Comparison of ENCODE assay signal across 15 cellular contexts in genomic region chr9:108056805-108057386, GRCh38.
DNase-seq lines count a peak whose midpoint lies in the region; ATAC-seq and TF ChIP-seq lines count a peak whose summit lies in the region.
"Had no signal": no experiment of that assay in that cellular context is flagged by ENCODE, and none has a peak within 500 bp of the region (broad histone marks: within the 10 kb centered on the region; RNA-seq: fewer than 3 reads in every experiment).

No MANE protein-coding gene starts in this region.

- H3K27me3 ChIP-seq in esophagus muscularis mucosa (no peaks in the 10 kb centered on the region), osteoblast (ENCODE audit: insufficient read depth, low read length) (no peaks in the 10 kb centered on the region), body of pancreas (no peaks in the 10 kb centered on the region)
- H3K27me3 ChIP-seq: SJCRH30 had no signal

- intact Hi-C loops in esophagus muscularis mucosa (cut with DNase I) (loop anchor here (5.0 to 10.0 kb wide), 3 partner anchors 85 to 572 kb away; partner anchors contain the start of gene KLF4), body of pancreas (cut with DNase I) (no loop called here), left ventricle myocardium superior (cut with micrococcal nuclease) (no loop called here)

- H4K20me1 ChIP-seq in osteoblast (ENCODE audit: insufficient read depth, low read length) = no peaks in the 10 kb centered on the region

- H3K4me3 ChIP-seq in esophagus muscularis mucosa = no peak overlapping the region
- H3K4me3 ChIP-seq in osteoblast (ENCODE audit: insufficient read depth, low read length) = peak overlapping the region; percentile 50
- no peak overlapping the region for H3K4me3 ChIP-seq in body of pancreas
- H3K4me3 ChIP-seq: GM12878, SJCRH30 had no signal

- H3K4me2 ChIP-seq in osteoblast (ENCODE audit: insufficient read depth, low read length) = peak overlapping the region; percentile 74

- ATAC-seq in body of pancreas = no peak
- no peak for ATAC-seq in GM18517 (IDR thresholded peaks at IDR 0.05; ENCODE audit: unreplicated experiment)
- ATAC-seq in left ventricle myocardium superior = no peak
- ATAC-seq: GM12878 had no signal

- TF ChIP-seq POLR2A in esophagus muscularis mucosa (IDR thresholded peaks at IDR 0.05; ENCODE audit: low read depth) (no peak), body of pancreas (IDR thresholded peaks at IDR 0.05) (no peak)

- DNase-seq in Daoy (ENCODE audit: low read depth) = peak; percentile 57
- DNase-seq in RKO (ENCODE audit: low spot score) = peak; percentile 90
- DNase-seq in esophagus muscularis mucosa (ENCODE audit: extremely low spot score) = no peak
- no peak for DNase-seq in osteoblast (ENCODE audit: insufficient read length, low spot score, missing footprints)
- DNase-seq in body of pancreas = no peak
- no peak for DNase-seq in medulla oblongata (ENCODE audit: extremely low spot score)
- DNase-seq in left ventricle myocardium superior = no peak
- DNase-seq: activated CD4-positive, alpha-beta T cell treated with anti-CD3 and anti-CD28 coated beads, Interleukin-2, amount 10 ng/mL, durations not matched to agents 24 days and 14 days; CD4-positive, alpha-beta memory T cell; left cardiac atrium; NCI-H2171 treated with DMSO at 0.1 percent for 48 hours; posterior cingulate gyrus had no signal

- H3K9me3 ChIP-seq in esophagus muscularis mucosa = no peaks in the 10 kb centered on the region
- no peaks in the 10 kb centered on the region for H3K9me3 ChIP-seq in osteoblast (ENCODE audit: low read depth, low read length)
- no peaks in the 10 kb centered on the region for H3K9me3 ChIP-seq in body of pancreas

- no peak overlapping the region for H2AFZ ChIP-seq in osteoblast (ENCODE audit: low read length)

- H3K4me1 ChIP-seq in esophagus muscularis mucosa (peaks cover 19 to 53% (median 52%) of the 10 kb centered on the region in 4 donors), osteoblast (ENCODE audit: insufficient read depth, low read length) (peaks cover 54% of the 10 kb centered on the region), body of pancreas (peaks cover 9% of the 10 kb centered on the region)
- H3K4me1 ChIP-seq: SJCRH30 had no signal

- TF ChIP-seq EP300 in esophagus muscularis mucosa (IDR thresholded peaks at IDR 0.05) = no peak

- 44% methylated on average over 1 of the region's 1 CpG for WGBS in esophagus muscularis mucosa
- 58 to 65% methylated on average over 1 of the region's 1 CpG for WGBS in body of pancreas, 2 donors

- no peaks in the 10 kb centered on the region for H3K79me2 ChIP-seq in osteoblast (ENCODE audit: insufficient read depth, low read length)

- no peak for TF ChIP-seq CTCF in esophagus muscularis mucosa (IDR thresholded peaks at IDR 0.05)
- no peak for TF ChIP-seq CTCF in osteoblast (IDR thresholded peaks at IDR 0.05; ENCODE audit: extremely low read depth, low read depth, low read length)
- no peak for TF ChIP-seq CTCF in body of pancreas (IDR thresholded peaks at IDR 0.05)

- peak overlapping the region; percentile 33 to 77 (median 58) for H3K27ac ChIP-seq in esophagus muscularis mucosa (replicated peaks in 1 of 4)
- H3K27ac ChIP-seq in osteoblast (ENCODE audit: low read depth, low read length) = peak overlapping the region; percentile 80
- no peak overlapping the region for H3K27ac ChIP-seq in body of pancreas
- H3K27ac ChIP-seq: SJCRH30 had no signal

- H3K36me3 ChIP-seq in esophagus muscularis mucosa (no peaks in the 10 kb centered on the region), osteoblast (ENCODE audit: insufficient read depth, low read length) (no peaks in the 10 kb centered on the region), body of pancreas (replicated peaks in 1 of 2; ENCODE audit: insufficient read depth in 1 of 2, low read depth in 2 of 2) (no peaks in the 10 kb centered on the region)
- H3K36me3 ChIP-seq: SJCRH30 had no signal

Comparison
In these comparisons a context has a peak if more than half of its experiments do, and no peak if none do; other contexts are left out.
1. DNase-seq: peak in Daoy (single experiment) and RKO (single experiment); none in esophagus muscularis mucosa (single experiment), osteoblast (single experiment), body of pancreas (0 of 4), medulla oblongata (single experiment) and left ventricle myocardium superior (single experiment).
2. H3K27ac ChIP-seq: peak in esophagus muscularis mucosa (4 of 4) and osteoblast (single experiment); none in body of pancreas (0 of 4).